25 cellular contexts compared by ENCODE assay signal in the genomic region with DNA sequence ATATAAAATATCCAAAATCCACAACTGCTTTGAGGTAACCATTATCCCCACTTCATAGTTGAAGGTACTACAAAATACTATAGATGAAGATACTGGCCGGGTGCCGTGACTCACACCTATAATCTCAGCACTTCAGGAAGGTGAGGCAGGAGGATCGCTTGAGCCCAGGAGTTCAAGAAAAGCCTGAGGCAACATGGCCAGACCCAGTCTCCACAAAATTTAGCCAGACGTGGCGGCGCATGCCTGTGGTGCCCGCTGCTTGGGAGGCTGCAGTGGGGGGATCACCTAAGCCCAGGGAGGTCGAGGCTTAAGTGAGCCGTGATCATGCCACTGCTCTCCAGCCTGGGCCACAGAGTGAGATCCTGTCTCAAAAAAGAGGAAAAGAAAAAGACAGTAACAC. TPM values are rescaled to one million over a fixed set of nuclear protein-coding genes. Genes with fewer than 3 reads are reported as not detected.
"Had no signal": no experiment of that assay in that cellular context is flagged by ENCODE, and none has a peak within 500 bp of the region (broad histone marks: within the 10 kb centered on the region; RNA-seq: fewer than 3 reads in every experiment).

No MANE protein-coding gene starts in this region.

- H3K9me3 ChIP-seq: left ventricle myocardium inferior, mucosa of descending colon, ovary, right atrium auricular region, right lobe of liver, tibial nerve, upper lobe of left lung, vagina had no signal

- H3K27ac ChIP-seq: left ventricle myocardium inferior, ovary, right atrium auricular region, right lobe of liver, tibial nerve, upper lobe of left lung, vagina had no signal

- ATAC-seq: mucosa of descending colon; naive thymus-derived CD4-positive, alpha-beta T cell; natural killer cell treated with Interleukin-12 subunit alpha and Interleukin-12 subunit beta and Interleukin-15 and Interleukin-18, amount 100 ng/mL, for 72 hours; right lobe of liver; stimulated activated memory B cell treated with anti-CD40 and anti-IgM and Interleukin-4, amounts not matched to agents 10 μg/mL and 1 μg/mL and 100 μg/mL, for 72 hours; stimulated activated naive CD8-positive, alpha-beta T cell treated with anti-CD3 and anti-CD28 coated beads, Interleukin-15, amount 100 ng/mL, for 72 hours had no signal

- H3K4me3 ChIP-seq: left ventricle myocardium inferior, lung, mucosa of descending colon, ovary, right atrium auricular region, right lobe of liver, smooth muscle cell, tibial nerve, upper lobe of left lung, vagina had no signal

- H3K27me3 ChIP-seq: ovary, right atrium auricular region, right lobe of liver, tibial nerve, upper lobe of left lung, vagina had no signal

- H3K36me3 ChIP-seq: left ventricle myocardium inferior, ovary, right atrium auricular region, right lobe of liver, tibial nerve, upper lobe of left lung, vagina had no signal

- DNase-seq: hippocampal formation; left ventricle myocardium inferior; midbrain; mucosa of descending colon; naive thymus-derived CD4-positive, alpha-beta T cell; ovary; right lobe of liver; stimulated activated CD4-positive, alpha-beta T cell treated with anti-CD3 and anti-CD28 coated beads, Interleukin-1b, Interleukin-23, amount 100 ng/mL, for 48 hours; stimulated activated CD4-positive, alpha-beta T cell treated with anti-CD3 and anti-CD28 coated beads, Interleukin-2, amount 100 ng/mL, for 48 hours; stimulated activated CD4-positive, alpha-beta T cell treated with anti-CD3 and anti-CD28 coated beads, Interleukin-4, amount 100 ng/mL, for 4 hours; stimulated activated CD8-positive, alpha-beta memory T cell treated with anti-CD3 and anti-CD28 coated beads, Interleukin-4, amount 100 ng/mL, for 48 hours; stimulated activated naive CD4-positive, alpha-beta T cell treated with Interleukin-2 at 50 U/mL for 16 hours; stimulated activated naive CD8-positive, alpha-beta T cell treated with anti-CD3 and anti-CD28 coated beads, Interleukin-15, amount 100 ng/mL, for 72 hours; substantia nigra had no signal

- H3K4me1 ChIP-seq: right lobe of liver, upper lobe of left lung had no signal

- H3K4me2 ChIP-seq: smooth muscle cell had no signal

RNA-seq across cellular contexts. Expression of gene PLAC9, which starts 32.4 kb away (rescaled TPM):
- total RNA-seq: kidney epithelial cell; naive thymus-derived CD4-positive, alpha-beta T cell; natural killer cell treated with Interleukin-12 subunit alpha and Interleukin-12 subunit beta and Interleukin-15 and Interleukin-18, amount 100 ng/mL, for 72 hours; renal cortical epithelial cell had no signal
- polyA plus RNA-seq: naive thymus-derived CD4-positive, alpha-beta T cell; neural cell had no signal
